1 cellular context compared by ENCODE assay signal in genomic region chr7:16648551-16648950, GRCh38.
TF ChIP-seq lines count a peak whose summit lies in the region.

No MANE protein-coding gene starts in this region.

TF ChIP-seq in HepG2, 621 proteins besides CTCF, POLR2A, EP300 and RAD21 (continued from another document and continues in another):
- TF ChIP-seq ONECUT2 (CRISPR knock-in tag; IDR thresholded peaks at IDR 0.05) = no peak
- no peak for TF ChIP-seq ZFP90 (CRISPR knock-in tag; IDR thresholded peaks at IDR 0.05; ENCODE audit: borderline replicate concordance)
- TF ChIP-seq, protein P1, sequence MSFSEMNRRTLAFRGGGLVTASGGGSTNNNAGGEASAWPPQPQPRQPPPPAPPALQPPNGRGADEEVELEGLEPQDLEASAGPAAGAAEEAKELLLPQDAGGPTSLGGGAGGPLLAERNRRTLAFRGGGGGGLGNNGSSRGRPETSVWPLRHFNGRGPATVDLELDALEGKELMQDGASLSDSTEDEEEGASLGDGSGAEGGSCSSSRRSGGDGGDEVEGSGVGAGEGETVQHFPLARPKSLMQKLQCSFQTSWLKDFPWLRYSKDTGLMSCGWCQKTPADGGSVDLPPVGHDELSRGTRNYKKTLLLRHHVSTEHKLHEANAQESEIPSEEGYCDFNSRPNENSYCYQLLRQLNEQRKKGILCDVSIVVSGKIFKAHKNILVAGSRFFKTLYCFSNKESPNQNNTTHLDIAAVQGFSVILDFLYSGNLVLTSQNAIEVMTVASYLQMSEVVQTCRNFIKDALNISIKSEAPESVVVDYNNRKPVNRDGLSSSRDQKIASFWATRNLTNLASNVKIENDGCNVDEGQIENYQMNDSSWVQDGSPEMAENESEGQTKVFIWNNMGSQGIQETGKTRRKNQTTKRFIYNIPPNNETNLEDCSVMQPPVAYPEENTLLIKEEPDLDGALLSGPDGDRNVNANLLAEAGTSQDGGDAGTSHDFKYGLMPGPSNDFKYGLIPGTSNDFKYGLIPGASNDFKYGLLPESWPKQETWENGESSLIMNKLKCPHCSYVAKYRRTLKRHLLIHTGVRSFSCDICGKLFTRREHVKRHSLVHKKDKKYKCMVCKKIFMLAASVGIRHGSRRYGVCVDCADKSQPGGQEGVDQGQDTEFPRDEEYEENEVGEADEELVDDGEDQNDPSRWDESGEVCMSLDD (CRISPR knock-in tag; IDR thresholded peaks at IDR 0.05; ENCODE audit: borderline replicate concordance) = no peak
- no peak for TF ChIP-seq ZBTB2 (CRISPR knock-in tag; IDR thresholded peaks at IDR 0.05; ENCODE audit: low read depth)
- TF ChIP-seq ZNF839 (CRISPR knock-in tag; IDR thresholded peaks at IDR 0.05; ENCODE audit: borderline replicate concordance) = no peak
- no peak for TF ChIP-seq PBX3 (CRISPR knock-in tag; IDR thresholded peaks at IDR 0.05; ENCODE audit: borderline replicate concordance)
- TF ChIP-seq NCOR1 (IDR thresholded peaks at IDR 0.05; ENCODE audit: borderline replicate concordance, low read length) = no peak
- TF ChIP-seq ZNF44 (CRISPR knock-in tag; IDR thresholded peaks at IDR 0.05) = no peak
- TF ChIP-seq SYNCRIP (IDR thresholded peaks at IDR 0.05; ENCODE audit: insufficient read depth, low read depth, low read length) = no peak
- no peak for TF ChIP-seq ZNF24 (IDR thresholded peaks at IDR 0.05)
- TF ChIP-seq HNF4G (IDR thresholded peaks at IDR 0.05; ENCODE audit: borderline replicate concordance, low read depth, low read length) = peak; percentile 10; the same call in 1 of the 2 replicates
- TF ChIP-seq HNF4G (CRISPR knock-in tag; IDR thresholded peaks at IDR 0.05; ENCODE audit: borderline replicate concordance, low read depth) = no peak
- TF ChIP-seq HCFC1 (IDR thresholded peaks at IDR 0.05; ENCODE audit: low read depth, low read length) = no peak
- TF ChIP-seq NFKBIZ (CRISPR knock-in tag; IDR thresholded peaks at IDR 0.05) = no peak
- no peak for TF ChIP-seq SOX6 (IDR thresholded peaks at IDR 0.05)
- peak; percentile 40 for TF ChIP-seq SOX6 (CRISPR knock-in tag; IDR thresholded peaks at IDR 0.05)
- 0 out of 4 replicates have a peak, but pooled peaks of 1 of the 2 experiments have one; percentile 25 for TF ChIP-seq NR2F1 (CRISPR knock-in tag; IDR thresholded peaks at IDR 0.05)
- TF ChIP-seq NR2F6 (IDR thresholded peaks at IDR 0.05) = no peak; the same call in 1 of the 2 replicates
- 0 out of 2 replicates have a peak, but pooled peaks have one; percentile 15 for TF ChIP-seq NR2F6 (CRISPR knock-in tag; IDR thresholded peaks at IDR 0.05)
- no peak for TF ChIP-seq NFYC (CRISPR knock-in tag; IDR thresholded peaks at IDR 0.05)
- TF ChIP-seq ZNF644 (CRISPR knock-in tag; IDR thresholded peaks at IDR 0.05; ENCODE audit: low read depth) = peak; percentile 52; the same call in 1 of the 2 replicates
- no peak for TF ChIP-seq RERE (CRISPR knock-in tag; IDR thresholded peaks at IDR 0.05; ENCODE audit: low read depth)
- TF ChIP-seq ZNF768 (CRISPR knock-in tag; IDR thresholded peaks at IDR 0.05) = no peak
- no peak for TF ChIP-seq ZNF747 (CRISPR knock-in tag; IDR thresholded peaks at IDR 0.05; ENCODE audit: borderline replicate concordance)
- 0 out of 2 replicates have a peak, but pooled peaks have one; percentile 16 for TF ChIP-seq ZNF331 (CRISPR knock-in tag; IDR thresholded peaks at IDR 0.05)
- TF ChIP-seq GTF2F1 (IDR thresholded peaks at IDR 0.05; ENCODE audit: low read length) = no peak
- no peak for TF ChIP-seq SMYD3 (CRISPR knock-in tag; IDR thresholded peaks at IDR 0.05)
- 0 out of 2 replicates have a peak, but pooled peaks have one; percentile 28 for TF ChIP-seq ZNF292 (CRISPR knock-in tag; IDR thresholded peaks at IDR 0.05; ENCODE audit: borderline replicate concordance, low read depth)
- TF ChIP-seq ZKSCAN8 (CRISPR knock-in tag; IDR thresholded peaks at IDR 0.05; ENCODE audit: borderline replicate concordance) = no peak
- no peak for TF ChIP-seq ZNF550 (CRISPR knock-in tag; IDR thresholded peaks at IDR 0.05; ENCODE audit: borderline replicate concordance)
- TF ChIP-seq ZNF558 (CRISPR knock-in tag; IDR thresholded peaks at IDR 0.05; ENCODE audit: borderline replicate concordance) = no peak
- 0 out of 2 replicates have a peak, but pooled peaks have one; percentile 23 for TF ChIP-seq ZMYM4 (CRISPR knock-in tag; IDR thresholded peaks at IDR 0.05)
- TF ChIP-seq RFX1 (IDR thresholded peaks at IDR 0.05) = no peak
- no peak for TF ChIP-seq PCBP2 (optimal IDR thresholded peaks at IDR 0.05; ENCODE audit: low read depth, low read length, poor library complexity, severe bottlenecking)
- TF ChIP-seq, protein P2, sequence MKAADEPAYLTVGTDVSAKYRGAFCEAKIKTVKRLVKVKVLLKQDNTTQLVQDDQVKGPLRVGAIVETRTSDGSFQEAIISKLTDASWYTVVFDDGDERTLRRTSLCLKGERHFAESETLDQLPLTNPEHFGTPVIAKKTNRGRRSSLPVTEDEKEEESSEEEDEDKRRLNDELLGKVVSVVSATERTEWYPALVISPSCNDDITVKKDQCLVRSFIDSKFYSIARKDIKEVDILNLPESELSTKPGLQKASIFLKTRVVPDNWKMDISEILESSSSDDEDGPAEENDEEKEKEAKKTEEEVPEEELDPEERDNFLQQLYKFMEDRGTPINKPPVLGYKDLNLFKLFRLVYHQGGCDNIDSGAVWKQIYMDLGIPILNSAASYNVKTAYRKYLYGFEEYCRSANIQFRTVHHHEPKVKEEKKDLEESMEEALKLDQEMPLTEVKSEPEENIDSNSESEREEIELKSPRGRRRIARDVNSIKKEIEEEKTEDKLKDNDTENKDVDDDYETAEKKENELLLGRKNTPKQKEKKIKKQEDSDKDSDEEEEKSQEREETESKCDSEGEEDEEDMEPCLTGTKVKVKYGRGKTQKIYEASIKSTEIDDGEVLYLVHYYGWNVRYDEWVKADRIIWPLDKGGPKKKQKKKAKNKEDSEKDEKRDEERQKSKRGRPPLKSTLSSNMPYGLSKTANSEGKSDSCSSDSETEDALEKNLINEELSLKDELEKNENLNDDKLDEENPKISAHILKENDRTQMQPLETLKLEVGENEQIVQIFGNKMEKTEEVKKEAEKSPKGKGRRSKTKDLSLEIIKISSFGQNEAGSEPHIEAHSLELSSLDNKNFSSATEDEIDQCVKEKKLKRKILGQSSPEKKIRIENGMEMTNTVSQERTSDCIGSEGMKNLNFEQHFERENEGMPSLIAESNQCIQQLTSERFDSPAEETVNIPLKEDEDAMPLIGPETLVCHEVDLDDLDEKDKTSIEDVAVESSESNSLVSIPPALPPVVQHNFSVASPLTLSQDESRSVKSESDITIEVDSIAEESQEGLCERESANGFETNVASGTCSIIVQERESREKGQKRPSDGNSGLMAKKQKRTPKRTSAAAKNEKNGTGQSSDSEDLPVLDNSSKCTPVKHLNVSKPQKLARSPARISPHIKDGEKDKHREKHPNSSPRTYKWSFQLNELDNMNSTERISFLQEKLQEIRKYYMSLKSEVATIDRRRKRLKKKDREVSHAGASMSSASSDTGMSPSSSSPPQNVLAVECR (CRISPR knock-in tag; IDR thresholded peaks at IDR 0.05; ENCODE audit: borderline replicate concordance) = no peak
- no peak for TF ChIP-seq JUND (CRISPR knock-in tag; IDR thresholded peaks at IDR 0.05)
- no peak for TF ChIP-seq PHF8 (CRISPR knock-in tag; IDR thresholded peaks at IDR 0.05)
- no peak for TF ChIP-seq HNF1A (IDR thresholded peaks at IDR 0.05; ENCODE audit: low read depth)
- no peak for TF ChIP-seq HNF1A (CRISPR knock-in tag; IDR thresholded peaks at IDR 0.05; ENCODE audit: borderline replicate concordance)
- no peak for TF ChIP-seq TMF1 (CRISPR knock-in tag; IDR thresholded peaks at IDR 0.05; ENCODE audit: low read depth)
- no peak for TF ChIP-seq POLR2AphosphoS5 (IDR thresholded peaks at IDR 0.05; ENCODE audit: low read depth, low read length)
- no peak for TF ChIP-seq ZNF205 (CRISPR knock-in tag; IDR thresholded peaks at IDR 0.05)
- TF ChIP-seq CEBPG (CRISPR knock-in tag; IDR thresholded peaks at IDR 0.05) = no peak
- TF ChIP-seq ISL2 (CRISPR knock-in tag; IDR thresholded peaks at IDR 0.05) = no peak
- TF ChIP-seq, protein P3, sequence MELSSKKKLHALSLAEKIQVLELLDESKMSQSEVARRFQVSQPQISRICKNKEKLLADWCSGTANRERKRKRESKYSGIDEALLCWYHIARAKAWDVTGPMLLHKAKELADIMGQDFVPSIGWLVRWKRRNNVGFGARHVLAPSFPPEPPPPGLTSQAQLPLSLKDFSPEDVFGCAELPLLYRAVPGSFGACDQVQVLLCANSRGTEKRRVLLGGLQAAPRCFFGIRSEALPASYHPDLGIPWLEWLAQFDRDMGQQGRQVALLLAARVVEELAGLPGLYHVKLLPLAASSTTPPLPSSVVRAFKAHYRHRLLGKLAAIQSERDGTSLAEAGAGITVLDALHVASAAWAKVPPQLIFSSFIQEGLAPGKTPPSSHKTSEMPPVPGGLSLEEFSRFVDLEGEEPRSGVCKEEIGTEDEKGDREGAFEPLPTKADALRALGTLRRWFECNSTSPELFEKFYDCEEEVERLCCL (CRISPR knock-in tag; IDR thresholded peaks at IDR 0.05; ENCODE audit: borderline replicate concordance) = no peak
- TF ChIP-seq RARA (CRISPR knock-in tag; IDR thresholded peaks at IDR 0.05) = no peak
- no peak for TF ChIP-seq CHD2 (IDR thresholded peaks at IDR 0.05; ENCODE audit: low read depth, low read length)
